8 cellular contexts compared by ENCODE assay signal in the genomic region with DNA sequence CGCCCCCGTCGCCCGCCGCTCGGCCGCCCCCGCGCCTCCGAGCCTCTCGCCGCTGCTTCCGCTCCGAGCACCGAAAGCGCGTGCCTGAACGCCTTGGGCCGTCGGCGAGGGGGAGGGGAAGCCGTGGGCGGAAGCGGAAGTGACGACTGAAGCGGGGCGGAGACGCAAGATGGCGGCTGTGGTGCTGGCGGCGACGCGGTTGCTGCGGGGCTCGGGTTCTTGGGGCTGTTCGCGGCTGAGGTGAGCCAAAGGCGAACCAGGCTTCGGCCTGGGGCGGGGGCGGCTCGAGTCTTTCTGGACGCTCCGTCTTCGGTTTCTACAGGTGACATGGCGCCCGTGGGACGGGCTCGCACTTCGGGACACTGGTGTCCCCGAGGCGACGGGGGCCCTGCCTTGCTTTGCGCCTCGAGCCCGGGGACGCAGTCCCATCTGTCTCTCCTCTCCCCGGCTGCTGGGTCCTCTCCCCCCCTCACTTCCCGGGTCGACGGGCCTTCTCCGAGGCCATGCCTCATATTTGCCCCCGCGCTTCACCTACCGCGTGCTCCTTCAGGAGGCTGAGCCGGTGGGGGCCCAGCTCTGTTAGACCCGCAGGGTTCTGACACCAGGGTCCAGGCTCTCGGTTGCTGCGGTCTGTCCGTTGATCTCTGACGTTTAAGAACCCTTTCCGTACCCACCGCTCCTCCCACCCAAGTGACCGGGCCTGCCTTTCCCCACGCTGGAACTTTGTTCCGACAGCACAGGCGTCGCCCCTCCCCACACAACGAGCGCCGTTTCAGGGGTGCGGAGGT. TPM values are rescaled to one million over a fixed set of nuclear protein-coding genes. Genes with fewer than 3 reads are reported as not detected.
A peak's percentile ranks its signal among the peaks of the same experiment; 100 is the strongest.
DNase-seq lines count a peak whose midpoint lies in the region; ATAC-seq, FAIRE-seq and TF ChIP-seq lines count a peak whose summit lies in the region.

A gene with protein sequence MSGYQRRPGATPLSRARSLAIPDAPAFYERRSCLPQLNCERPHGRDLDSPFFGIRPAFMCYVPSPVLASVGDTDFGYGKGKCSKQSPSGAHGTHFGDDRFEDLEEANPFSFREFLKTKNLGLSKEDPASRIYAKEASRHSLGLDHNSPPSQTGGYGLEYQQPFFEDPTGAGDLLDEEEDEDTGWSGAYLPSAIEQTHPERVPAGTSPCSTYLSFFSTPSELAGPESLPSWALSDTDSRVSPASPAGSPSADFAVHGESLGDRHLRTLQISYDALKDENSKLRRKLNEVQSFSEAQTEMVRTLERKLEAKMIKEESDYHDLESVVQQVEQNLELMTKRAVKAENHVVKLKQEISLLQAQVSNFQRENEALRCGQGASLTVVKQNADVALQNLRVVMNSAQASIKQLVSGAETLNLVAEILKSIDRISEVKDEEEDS (minus strand): TSS at position 115 of the 788 bp plus-strand sequence. CDS start 217 bp downstream, outside the sequence.
A gene with protein sequence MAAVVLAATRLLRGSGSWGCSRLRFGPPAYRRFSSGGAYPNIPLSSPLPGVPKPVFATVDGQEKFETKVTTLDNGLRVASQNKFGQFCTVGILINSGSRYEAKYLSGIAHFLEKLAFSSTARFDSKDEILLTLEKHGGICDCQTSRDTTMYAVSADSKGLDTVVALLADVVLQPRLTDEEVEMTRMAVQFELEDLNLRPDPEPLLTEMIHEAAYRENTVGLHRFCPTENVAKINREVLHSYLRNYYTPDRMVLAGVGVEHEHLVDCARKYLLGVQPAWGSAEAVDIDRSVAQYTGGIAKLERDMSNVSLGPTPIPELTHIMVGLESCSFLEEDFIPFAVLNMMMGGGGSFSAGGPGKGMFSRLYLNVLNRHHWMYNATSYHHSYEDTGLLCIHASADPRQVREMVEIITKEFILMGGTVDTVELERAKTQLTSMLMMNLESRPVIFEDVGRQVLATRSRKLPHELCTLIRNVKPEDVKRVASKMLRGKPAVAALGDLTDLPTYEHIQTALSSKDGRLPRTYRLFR (plus strand): TSS at position 159 of the 788 bp plus-strand sequence. CDS start 11 bp downstream, at position 170.

- no peak for FAIRE-seq in D721Med (lab: Jason Lieb, UNC)

- peak within 1 kb of the TSS; percentile 87 to 93 for H3K4me3 ChIP-seq in Panc1 (ENCODE audit: low read depth in 2 of 2, low read length in 2 of 2)
- H3K4me3 ChIP-seq in esophagus (ENCODE audit: low read depth in 1 of 2, low read length in 2 of 2) = peak within 1 kb of the TSS; percentile 88 to 96
- peak within 1 kb of the TSS; percentile 87 to 95 for H3K4me3 ChIP-seq in mucosa of rectum (ENCODE audit: low read length in 2 of 2)

- ATAC-seq in GM21529 (IDR thresholded peaks at IDR 0.05; ENCODE audit: unreplicated experiment) (peak; percentile 79), Panc1 (peak; percentile 93)

- H3K36me3 ChIP-seq in Panc1 (ENCODE audit: control insufficient read depth, insufficient read depth, low read length) (peaks cover 11% of the 10 kb centered on the region), esophagus (ENCODE audit: control insufficient read depth in 2 of 2, insufficient read depth in 2 of 2, low read length in 1 of 2) (peaks cover 9 to 33% of the 10 kb centered on the region in 2 donors), mucosa of rectum (ENCODE audit: control insufficient read depth in 2 of 2, insufficient read depth in 2 of 2, low read length in 2 of 2) (peaks cover 34 to 44% of the 10 kb centered on the region in 2 donors)

- H3K27ac Mint-ChIP-seq in activated T-cell treated with anti-CD3 and anti-CD28 coated beads, Interleukin-2, amount 50 U/mL, for 24 hours = peak within 1 kb of the TSS; percentile 97

- H3K4me1 ChIP-seq in Panc1 (ENCODE audit: control insufficient read depth, insufficient read depth, low read length) (peaks cover 6% of the 10 kb centered on the region), esophagus (ENCODE audit: control insufficient read depth in 2 of 2, insufficient read depth in 2 of 2, low read length in 1 of 2) (peaks cover 2 to 7% of the 10 kb centered on the region in 2 donors), mucosa of rectum (ENCODE audit: control insufficient read depth in 2 of 2, insufficient read depth in 2 of 2, low read length in 2 of 2) (peaks cover 18 to 20% of the 10 kb centered on the region in 2 donors)

- no peak for TF ChIP-seq EP300 in Ishikawa (IDR thresholded peaks at IDR 0.05; ENCODE audit: borderline replicate concordance)

- H3K9me3 Mint-ChIP-seq in activated T-cell treated with anti-CD3 and anti-CD28 coated beads, Interleukin-2, amount 50 U/mL, for 24 hours = no peaks in the 10 kb centered on the region

- H3K36me3 Mint-ChIP-seq in activated T-cell treated with anti-CD3 and anti-CD28 coated beads, Interleukin-2, amount 50 U/mL, for 24 hours (ENCODE audit: low read depth) = peaks cover 90% of the 10 kb centered on the region

- H3K4me1 Mint-ChIP-seq in activated T-cell treated with anti-CD3 and anti-CD28 coated beads, Interleukin-2, amount 50 U/mL, for 24 hours (ENCODE audit: low read depth) = peaks cover 54% of the 10 kb centered on the region

- in situ Hi-C loops in Panc1 (cut with HindIII; ENCODE audit: low pct_unique_long_range_greater_than_20kb, low sequenced_read_pairs) = no loop called here

- DNase-seq in D721Med (ENCODE audit: insufficient read length, low spot score) (peak; percentile 97), Panc1 (ENCODE audit: low read depth, low spot score) (peak; percentile 33)
- DNase-seq in activated T-cell treated with anti-CD3 and anti-CD28 coated beads, Interleukin-2, amount 50 U/mL, for 24 hours = peak; percentile 99
- DNase-seq in stimulated activated CD8-positive, alpha-beta memory T cell treated with anti-CD3 and anti-CD28 coated beads, Interleukin-4, amount 100 ng/mL, for 24 hours (ENCODE audit: low read depth) = peak; percentile 96

- CTCF ChIA-PET in Panc1 (lab: Charles Lee) = no interaction called here

- no peaks in the 10 kb centered on the region for H3K27me3 Mint-ChIP-seq in activated T-cell treated with anti-CD3 and anti-CD28 coated beads, Interleukin-2, amount 50 U/mL, for 24 hours

- WGBS in esophagus, 2 donors = 0% methylated on average over 79 to 83 of the region's 83 CpGs

- H3K9me3 ChIP-seq in Panc1 (ENCODE audit: control insufficient read depth, insufficient read depth, low read depth, low read length) (no peaks in the 10 kb centered on the region), esophagus (ENCODE audit: control insufficient read depth in 2 of 2, insufficient read depth in 1 of 2, low read depth in 1 of 2, low read length in 1 of 2) (no peaks in the 10 kb centered on the region), mucosa of rectum (ENCODE audit: control insufficient read depth in 2 of 2, low read length in 2 of 2) (no peaks in the 10 kb centered on the region)

- H3K27me3 ChIP-seq in Panc1 (ENCODE audit: control insufficient read depth, insufficient read depth, low read length) = no peaks in the 10 kb centered on the region
- no peaks in the 10 kb centered on the region for H3K27me3 ChIP-seq in esophagus (ENCODE audit: control insufficient read depth in 1 of 2, insufficient read depth in 2 of 2, low read length in 2 of 2)
- no peaks in the 10 kb centered on the region for H3K27me3 ChIP-seq in mucosa of rectum (ENCODE audit: control insufficient read depth in 2 of 2, insufficient read depth in 2 of 2, low read length in 2 of 2)

- TF ChIP-seq CTCF in D721Med (IDR thresholded peaks at IDR 0.05; ENCODE audit: insufficient read depth, missing control alignments) (no peak), Panc1 (IDR thresholded peaks at IDR 0.05) (no peak)

- TF ChIP-seq RAD21 in Ishikawa (IDR thresholded peaks at IDR 0.05; ENCODE audit: low read depth) = no peak

- intact Hi-C loops in Panc1 (cut with micrococcal nuclease; ENCODE audit: unreplicated experiment) = no loop called here

- H3K27ac ChIP-seq in Panc1 (ENCODE audit: low read length) = peak within 1 kb of the TSS; percentile 89
- H3K27ac ChIP-seq in esophagus (ENCODE audit: low read depth in 2 of 2, low read length in 1 of 2) = peak within 1 kb of the TSS; percentile 78 to 79
- peak within 1 kb of the TSS; percentile 66 to 75 for H3K27ac ChIP-seq in mucosa of rectum (ENCODE audit: low read depth in 2 of 2, low read length in 2 of 2)

- BruUV-seq in Panc1 (replicated peaks; lab: Mats Ljungman, UMichigan) = no TSS peak

- H3K4me3 Mint-ChIP-seq in activated T-cell treated with anti-CD3 and anti-CD28 coated beads, Interleukin-2, amount 50 U/mL, for 24 hours = peak within 1 kb of the TSS; percentile 96

- POLR2A ChIA-PET in Panc1 (lab: Charles Lee) = no interaction called here

- peak within 1 kb of the TSS; percentile 90 for H3K9ac ChIP-seq in mucosa of rectum (ENCODE audit: low read depth in 1 of 2, low read length in 2 of 2)

TF ChIP-seq in Ishikawa, 13 proteins besides CTCF, POLR2A, EP300 and RAD21 (continues in another document):
- TF ChIP-seq ZBTB7A (IDR thresholded peaks at IDR 0.05; ENCODE audit: low read depth) = no peak
- TF ChIP-seq, protein P1, sequence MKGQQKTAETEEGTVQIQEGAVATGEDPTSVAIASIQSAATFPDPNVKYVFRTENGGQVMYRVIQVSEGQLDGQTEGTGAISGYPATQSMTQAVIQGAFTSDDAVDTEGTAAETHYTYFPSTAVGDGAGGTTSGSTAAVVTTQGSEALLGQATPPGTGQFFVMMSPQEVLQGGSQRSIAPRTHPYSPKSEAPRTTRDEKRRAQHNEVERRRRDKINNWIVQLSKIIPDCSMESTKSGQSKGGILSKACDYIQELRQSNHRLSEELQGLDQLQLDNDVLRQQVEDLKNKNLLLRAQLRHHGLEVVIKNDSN (IDR thresholded peaks at IDR 0.05) = peak; percentile 15; the same call in 1 of the 2 replicates
- TF ChIP-seq FOXM1 (IDR thresholded peaks at IDR 0.05; ENCODE audit: borderline replicate concordance, low read depth) = no peak
- TF ChIP-seq CEBPB (IDR thresholded peaks at IDR 0.05) = no peak
- peak; percentile 75 for TF ChIP-seq CREB1 (IDR thresholded peaks at IDR 0.05; ENCODE audit: low read depth)
- TF ChIP-seq YY1 (IDR thresholded peaks at IDR 0.05; ENCODE audit: low read depth) = peak; percentile 99
- TF ChIP-seq TEAD4 (IDR thresholded peaks at IDR 0.05) = no peak
- TF ChIP-seq TCF12 (IDR thresholded peaks at IDR 0.05; ENCODE audit: low read depth) = peak; percentile 62; the same call in 1 of the 2 replicates
- TF ChIP-seq EGR1 (IDR thresholded peaks at IDR 0.05) = peak; percentile 94
- TF ChIP-seq TAF1 (IDR thresholded peaks at IDR 0.05; ENCODE audit: low read depth) = peak; percentile 98
- no peak for TF ChIP-seq NFIC (IDR thresholded peaks at IDR 0.05)
- TF ChIP-seq, protein P2, sequence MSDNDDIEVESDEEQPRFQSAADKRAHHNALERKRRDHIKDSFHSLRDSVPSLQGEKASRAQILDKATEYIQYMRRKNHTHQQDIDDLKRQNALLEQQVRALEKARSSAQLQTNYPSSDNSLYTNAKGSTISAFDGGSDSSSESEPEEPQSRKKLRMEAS (IDR thresholded peaks at IDR 0.05) = peak; percentile 82; the same call in 1 of the 2 replicates

RNA-seq across cellular contexts. Expression of the first gene that starts in this region (rescaled TPM):
- 90.8 TPM for total RNA-seq in Panc1 (2021; ENCODE audit: unreplicated experiment)
- polyA plus RNA-seq in Panc1 (2012; ENCODE audit: insufficient read length) = 64.8 TPM
- polyA plus RNA-seq in esophagus = 10 to 100 TPM; 20.1 to 24.2 TPM

RNA-seq across cellular contexts. Expression of the second gene that starts in this region (rescaled TPM):
- 60.9 TPM for total RNA-seq in Panc1 (2021; ENCODE audit: unreplicated experiment)
- polyA plus RNA-seq in Panc1 (2012; ENCODE audit: insufficient read length) = 72.4 TPM
- polyA plus RNA-seq in esophagus = 10 to 100 TPM; 32.0 to 38.6 TPM

Comparison
In these comparisons a context has a peak if more than half of its experiments do, and no peak if none do; other contexts are left out.
1. Peak in every context shown above with its lines: DNase-seq, ATAC-seq, H3K4me3 ChIP-seq and H3K27ac ChIP-seq.
2. DNase-seq: peak in every context shown above with its lines; median percentile 99 in activated T-cell treated with anti-CD3 and anti-CD28 coated beads, Interleukin-2, amount 50 U/mL, for 24 hours; 97 in D721Med; 96 in stimulated activated CD8-positive, alpha-beta memory T cell treated with anti-CD3 and anti-CD28 coated beads, Interleukin-4, amount 100 ng/mL, for 24 hours; 33 in Panc1.